25 cellular contexts compared by ENCODE assay signal in the genomic region with DNA sequence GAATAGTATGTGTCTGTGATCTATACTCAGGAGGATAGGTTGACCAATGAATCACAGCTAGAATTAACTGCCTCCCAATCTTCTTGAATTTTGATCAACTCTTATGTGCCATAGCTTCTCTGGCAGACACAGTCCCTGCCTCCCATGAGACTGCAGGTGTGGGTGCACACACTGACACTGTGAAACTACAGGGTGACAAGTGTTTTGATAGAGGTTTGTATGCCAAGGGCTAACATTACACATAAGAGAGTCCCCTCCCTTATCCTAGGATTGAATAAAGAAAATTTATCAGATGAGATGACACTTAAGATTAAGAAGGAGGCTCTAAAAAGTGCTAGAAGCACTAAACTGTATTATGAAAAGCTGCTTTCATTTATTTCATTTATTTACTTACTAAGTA.
A peak's percentile ranks its signal among the peaks of the same experiment; 100 is the strongest.
DNase-seq lines count a peak whose midpoint lies in the region; ATAC-seq and TF ChIP-seq lines count a peak whose summit lies in the region.
"Had no signal": no experiment of that assay in that cellular context is flagged by ENCODE, and none has a peak within 500 bp of the region (broad histone marks: within the 10 kb centered on the region; RNA-seq: fewer than 3 reads in every experiment).

No MANE protein-coding gene starts in this region.

- no peak for TF ChIP-seq CTCF in lower lobe of right lung (IDR thresholded peaks at IDR 0.05)

- H3K9me3 ChIP-seq in lower lobe of right lung = no peaks in the 10 kb centered on the region
- H3K9me3 ChIP-seq: BE2C, SJSA1 had no signal

- no peaks in the 10 kb centered on the region for H3K27me3 ChIP-seq in lower lobe of right lung (ENCODE audit: low read depth)
- H3K27me3 ChIP-seq: BE2C, SJSA1 had no signal

- intact Hi-C loops in lower lobe of right lung (cut with DNase I) = no loop called here

- no peak overlapping the region for H3K4me3 ChIP-seq in lower lobe of right lung
- H3K4me3 ChIP-seq: PC-9, SJSA1 had no signal

- H3K36me3 ChIP-seq in lower lobe of right lung = no peaks in the 10 kb centered on the region
- H3K36me3 ChIP-seq: BE2C, SJSA1 had no signal

- DNase-seq in NCI-H1417 (lab: John Stamatoyannopoulos, UW) (peak; percentile 14 to 87 (median 61)), NCI-H1417 treated with DMSO at 0.1 percent for 48 hours (lab: John Stamatoyannopoulos, UW) (no peak), NCI-H187 treated with DMSO at 0.1 percent for 48 hours (lab: John Stamatoyannopoulos, UW) (peak; percentile 93), NCI-H69 (lab: John Stamatoyannopoulos, UW) (peak; percentile 21), lower lobe of right lung (no peak), GM19240 (ENCODE audit: insufficient read length, low spot score) (no peak), ecto neural progenitor cell (ENCODE audit: low spot score) (no peak)
- no peak for DNase-seq in stimulated activated CD4-positive, alpha-beta T cell treated with anti-CD3 and anti-CD28 coated beads, Interleukin-2, amount 100 ng/mL, for 48 hours
- DNase-seq: 8988T, ACHN, BE2C, Calu3, DMS153, HCEC 1CT, IMR-90, KG1, MM.1S, NCI-H1694, NCI-H2171, NCI-H226, NCI-H510A, PC-9, Right ventricle myocardium superior, T-helper 2 cell had no signal

- H3K4me1 ChIP-seq in lower lobe of right lung = no peaks in the 10 kb centered on the region
- H3K4me1 ChIP-seq: BE2C, SJSA1 had no signal

- ATAC-seq in lower lobe of right lung = peak; percentile 48 to 59

- H3K27ac ChIP-seq in lower lobe of right lung = no peak overlapping the region
- H3K27ac ChIP-seq: PC-9, SJSA1 had no signal

Comparison
In these comparisons a context has a peak if more than half of its experiments do, and no peak if none do; other contexts are left out.
1. DNase-seq: peak in NCI-H1417 (3 of 3), NCI-H187 treated with DMSO at 0.1 percent for 48 hours (single experiment) and NCI-H69 (single experiment); none in NCI-H1417 treated with DMSO at 0.1 percent for 48 hours (single experiment), lower lobe of right lung (single experiment), stimulated activated CD4-positive, alpha-beta T cell treated with anti-CD3 and anti-CD28 coated beads, Interleukin-2, amount 100 ng/mL, for 48 hours (0 of 2), GM19240 (single experiment) and ecto neural progenitor cell (single experiment).